In the genomic region with DNA sequence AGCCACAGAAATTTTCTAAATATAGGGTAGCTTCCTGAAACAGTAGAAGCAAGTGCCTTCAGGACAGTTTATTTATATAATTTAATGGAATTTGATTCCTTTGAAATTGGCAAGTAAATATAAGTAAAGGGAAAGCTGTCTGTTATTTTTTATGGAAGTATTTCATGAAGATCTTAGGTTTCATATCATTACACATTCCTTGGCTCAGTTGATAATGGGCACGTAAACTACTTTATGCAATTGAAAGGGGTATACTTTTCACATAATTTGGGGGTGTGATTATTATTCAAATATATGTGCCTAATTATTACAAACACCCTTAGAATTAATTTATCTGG, we compare ENCODE assay signal across 13 cellular contexts.
DNase-seq lines count a peak whose midpoint lies in the region; ATAC-seq, FAIRE-seq and TF ChIP-seq lines count a peak whose summit lies in the region.
"Had no signal": no experiment of that assay in that cellular context is flagged by ENCODE, and none has a peak within 500 bp of the region (broad histone marks: within the 10 kb centered on the region; RNA-seq: fewer than 3 reads in every experiment).

No MANE protein-coding gene starts in this region.

- no peaks in the 10 kb centered on the region for H4K20me1 ChIP-seq in HepG2 (ENCODE audit: insufficient read depth, low read length)

- H3K4me1 ChIP-seq in right lobe of liver = peaks cover 0 to 12% (median 0%) of the 10 kb centered on the region in 4 donors
- H3K4me1 ChIP-seq in HepG2 (ENCODE audit: insufficient read depth, low read length) = no peaks in the 10 kb centered on the region
- H3K4me1 ChIP-seq in muscle layer of duodenum (ENCODE audit: control insufficient read depth in 1 of 2, insufficient read depth in 2 of 2, low read length in 2 of 2) = peaks cover 0 to 8% of the 10 kb centered on the region in 2 donors
- no peaks in the 10 kb centered on the region for H3K4me1 ChIP-seq in uterus

- no peak overlapping the region for H3K4me2 ChIP-seq in HepG2 (ENCODE audit: low read depth, low read length)
- H3K4me2 ChIP-seq: PC-9 had no signal

- peaks cover 10% of the 10 kb centered on the region for H3K9me3 Mint-ChIP-seq in activated naive CD8-positive, alpha-beta T cell treated with anti-CD3 and anti-CD28 coated beads, Interleukin-2, amount 50 U/mL, for 24 hours
- H3K9me3 Mint-ChIP-seq: HFFc6 had no signal

- CTCF ChIA-PET in HepG2 (lab: Yijun Ruan, JAX; ENCODE audit: low intra/inter-chr PET ratio, low total read pairs) = no interaction called here

- H3K27ac Mint-ChIP-seq in activated naive CD8-positive, alpha-beta T cell treated with anti-CD3 and anti-CD28 coated beads, Interleukin-2, amount 50 U/mL, for 24 hours = peak overlapping the region; percentile 64
- H3K27ac Mint-ChIP-seq: HFFc6 had no signal

- peaks cover 2% of the 10 kb centered on the region for H3K36me3 Mint-ChIP-seq in activated naive CD8-positive, alpha-beta T cell treated with anti-CD3 and anti-CD28 coated beads, Interleukin-2, amount 50 U/mL, for 24 hours (ENCODE audit: low read depth)

- DNase-seq in right lobe of liver (no peak), HepG2 (ENCODE audit: low spot score) (no peak), uterus (no peak), germinal center (ENCODE audit: low spot score) (no peak)
- DNase-seq in activated naive CD8-positive, alpha-beta T cell treated with anti-CD3 and anti-CD28 coated beads, Interleukin-2, amount 50 U/mL, for 24 hours = no peak
- DNase-seq in activated CD8-positive, alpha-beta memory T cell treated with anti-CD3 and anti-CD28 coated beads, Interleukin-2, amount 50 U/mL, for 48 hours = no peak
- DNase-seq: HFFc6, NCI-H2171 treated with DMSO at 0.1 percent for 48 hours, PC-9 had no signal

- no peak for TF ChIP-seq POLR2A in right lobe of liver (IDR thresholded peaks at IDR 0.05)
- TF ChIP-seq POLR2A in HepG2 (IDR thresholded peaks at IDR 0.05; ENCODE audit: insufficient read depth in 1 of 2, low read depth in 2 of 2, low read length in 2 of 2) = no peak
- TF ChIP-seq POLR2A in uterus (IDR thresholded peaks at IDR 0.05) = no peak

- TF ChIP-seq EP300 in HepG2 (IDR thresholded peaks at IDR 0.05; ENCODE audit: low read depth in 2 of 2, low read length in 2 of 2) = no peak
- TF ChIP-seq EP300 in HepG2 (CRISPR knock-in tag; IDR thresholded peaks at IDR 0.05; ENCODE audit: borderline replicate concordance) = no peak

- WGBS in right lobe of liver (ENCODE audit: insufficient coverage, low coverage, low lambda C conversion rate, missing lambda C conversion rate) = 67% methylated on average over 1 of the region's 1 CpG
- 81% methylated on average over 1 of the region's 1 CpG for WGBS in HepG2 (ENCODE audit: low lambda C conversion rate)

- no peak for TF ChIP-seq CTCF in right lobe of liver (IDR thresholded peaks at IDR 0.05)
- no peak for TF ChIP-seq CTCF in HepG2 (CRISPR knock-in tag; IDR thresholded peaks at IDR 0.05)
- TF ChIP-seq CTCF in uterus (IDR thresholded peaks at IDR 0.05) = no peak

- no peaks in the 10 kb centered on the region for H3K27me3 Mint-ChIP-seq in activated naive CD8-positive, alpha-beta T cell treated with anti-CD3 and anti-CD28 coated beads, Interleukin-2, amount 50 U/mL, for 24 hours

- ATAC-seq in right lobe of liver = no peak
- no peak for ATAC-seq in HepG2
- ATAC-seq in activated naive CD8-positive, alpha-beta T cell treated with anti-CD3 and anti-CD28 coated beads, Interleukin-2, amount 50 U/mL, for 24 hours = no peak
- ATAC-seq in GM18520 (IDR thresholded peaks at IDR 0.05; ENCODE audit: unreplicated experiment) = no peak

- in situ Hi-C loops in HepG2 (cut with HindIII; ENCODE audit: extremely low pct_ligation_motif_present, low pct_unique_long_range_greater_than_20kb) = no loop called here

- no TSS peak for BruUV-seq in HepG2 (replicated peaks; lab: Mats Ljungman, UMichigan)

- H3K27ac ChIP-seq in right lobe of liver (peak overlapping the region in 2 of 3 donors; percentile 60 to 64), HepG2 (ENCODE audit: extremely low read length, insufficient read depth, low read length) (no peak overlapping the region), muscle layer of duodenum (ENCODE audit: low read length) (peak overlapping the region; percentile 32), uterus (peak overlapping the region; percentile 72 to 80)
- H3K27ac ChIP-seq: cardiac muscle cell, PC-9 had no signal

- H3K36me3 ChIP-seq in right lobe of liver = no peaks in the 10 kb centered on the region
- no peaks in the 10 kb centered on the region for H3K36me3 ChIP-seq in HepG2 (replicated peaks in 1 of 2; ENCODE audit: control insufficient read depth in 1 of 2, insufficient read depth in 2 of 2, low read length in 2 of 2)
- no peaks in the 10 kb centered on the region for H3K36me3 ChIP-seq in muscle layer of duodenum (ENCODE audit: control insufficient read depth in 1 of 2, insufficient read depth in 2 of 2, low read length in 2 of 2)
- H3K36me3 ChIP-seq in uterus = no peaks in the 10 kb centered on the region
- H3K36me3 ChIP-seq: cardiac muscle cell had no signal

- POLR2A ChIA-PET in HepG2 (lab: Yijun Ruan, JAX) = no interaction called here

- peak overlapping the region; percentile 59 for H3K4me3 Mint-ChIP-seq in activated naive CD8-positive, alpha-beta T cell treated with anti-CD3 and anti-CD28 coated beads, Interleukin-2, amount 50 U/mL, for 24 hours
- H3K4me3 Mint-ChIP-seq: HFFc6 had no signal

- H3K27me3 ChIP-seq in right lobe of liver (no peaks in the 10 kb centered on the region), HepG2 (ENCODE audit: control insufficient read depth in 1 of 2, insufficient read depth in 2 of 2, low read length in 2 of 2) (no peaks in the 10 kb centered on the region; a peak in 1 of 5 replicates), muscle layer of duodenum (ENCODE audit: low read depth, low read length) (no peaks in the 10 kb centered on the region), uterus (no peaks in the 10 kb centered on the region)
- H3K27me3 ChIP-seq: cardiac muscle cell had no signal

- no peak overlapping the region for H2AFZ ChIP-seq in HepG2 (ENCODE audit: low read length)
- H2AFZ ChIP-seq: PC-9 had no signal

- no peak overlapping the region for H3K9ac ChIP-seq in HepG2 (ENCODE audit: insufficient read depth, low read depth, low read length)

- H3K9me3 ChIP-seq in right lobe of liver (no peaks in the 10 kb centered on the region), HepG2 (ENCODE audit: low read length) (no peaks in the 10 kb centered on the region), muscle layer of duodenum (ENCODE audit: control insufficient read depth in 1 of 2, low read length in 2 of 2) (no peaks in the 10 kb centered on the region), uterus (no peaks in the 10 kb centered on the region)

- no peak for FAIRE-seq in HepG2 (lab: Jason Lieb, UNC)
- FAIRE-seq: keratinocyte had no signal

- H3K4me3 ChIP-seq in right lobe of liver (peak overlapping the region in 2 of 3 donors; percentile 38 to 40), HepG2 (replicated peaks in 1 of 3; ENCODE audit: insufficient read depth in 1 of 3, low read depth in 2 of 3, low read length in 3 of 3) (no peak overlapping the region), muscle layer of duodenum (ENCODE audit: low read depth in 1 of 2, low read length in 2 of 2) (peak overlapping the region; percentile 31 to 40), uterus (peak overlapping the region in 1 of 2 donors; percentile 14)
- H3K4me3 ChIP-seq: cardiac muscle cell, PC-9 had no signal

- intact Hi-C loops in right lobe of liver (cut with DNase I) = no loop called here
- intact Hi-C loops in HepG2 (cut with micrococcal nuclease; ENCODE audit: unreplicated experiment) = no loop called here
- intact Hi-C loops in uterus (cut with DNase I; ENCODE audit: low total_unique reads) = no loop called here

- no peak for TF ChIP-seq RAD21 in HepG2 (CRISPR knock-in tag; IDR thresholded peaks at IDR 0.05)

- H3K79me2 ChIP-seq in HepG2 (ENCODE audit: insufficient read depth, low read length) = no peaks in the 10 kb centered on the region

- H3K4me1 Mint-ChIP-seq in activated naive CD8-positive, alpha-beta T cell treated with anti-CD3 and anti-CD28 coated beads, Interleukin-2, amount 50 U/mL, for 24 hours = peaks cover 58% of the 10 kb centered on the region

TF ChIP-seq in HepG2, 621 proteins besides CTCF, POLR2A, EP300 and RAD21 (continues in another document):
- TF ChIP-seq ZSCAN30 (CRISPR knock-in tag; IDR thresholded peaks at IDR 0.05) (no peak), MAFK (conservative IDR thresholded peaks at IDR 0.05 in 1 of 2, IDR thresholded peaks at IDR 0.05 in 1 of 2; ENCODE audit: low read length in 2 of 2) (no peak), ZNF3 (CRISPR knock-in tag; IDR thresholded peaks at IDR 0.05) (no peak), ZNF83 (CRISPR knock-in tag; IDR thresholded peaks at IDR 0.05; ENCODE audit: borderline replicate concordance) (no peak), ZFP36L2 (CRISPR knock-in tag; IDR thresholded peaks at IDR 0.05) (no peak), ZNF546 (CRISPR knock-in tag; conservative IDR thresholded peaks at IDR 0.05) (no peak), ATF4 (CRISPR knock-in tag; IDR thresholded peaks at IDR 0.05) (no peak), PITX1 (CRISPR knock-in tag; IDR thresholded peaks at IDR 0.05) (no peak), SYNCRIP (IDR thresholded peaks at IDR 0.05; ENCODE audit: insufficient read depth, low read depth, low read length) (no peak), IRF2 (CRISPR knock-in tag; IDR thresholded peaks at IDR 0.05) (no peak), ZNF792 (CRISPR knock-in tag; IDR thresholded peaks at IDR 0.05) (no peak), ZNF75D (CRISPR knock-in tag; IDR thresholded peaks at IDR 0.05; ENCODE audit: borderline replicate concordance) (no peak)
- TF ChIP-seq, protein P1, sequence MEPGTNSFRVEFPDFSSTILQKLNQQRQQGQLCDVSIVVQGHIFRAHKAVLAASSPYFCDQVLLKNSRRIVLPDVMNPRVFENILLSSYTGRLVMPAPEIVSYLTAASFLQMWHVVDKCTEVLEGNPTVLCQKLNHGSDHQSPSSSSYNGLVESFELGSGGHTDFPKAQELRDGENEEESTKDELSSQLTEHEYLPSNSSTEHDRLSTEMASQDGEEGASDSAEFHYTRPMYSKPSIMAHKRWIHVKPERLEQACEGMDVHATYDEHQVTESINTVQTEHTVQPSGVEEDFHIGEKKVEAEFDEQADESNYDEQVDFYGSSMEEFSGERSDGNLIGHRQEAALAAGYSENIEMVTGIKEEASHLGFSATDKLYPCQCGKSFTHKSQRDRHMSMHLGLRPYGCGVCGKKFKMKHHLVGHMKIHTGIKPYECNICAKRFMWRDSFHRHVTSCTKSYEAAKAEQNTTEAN (CRISPR knock-in tag; conservative IDR thresholded peaks at IDR 0.05) = no peak

Comparison
In these comparisons a context has a peak if more than half of its experiments do, and no peak if none do; other contexts are left out.
1. H3K4me3 ChIP-seq: peak in right lobe of liver (2 of 3) and muscle layer of duodenum (2 of 2); none in HepG2 (0 of 3).